In genomic region chr17:82242977-82243647, GRCh38 we compare ENCODE assay signal across 8 cellular contexts. TPM values are rescaled to one million over a fixed set of nuclear protein-coding genes. Genes with fewer than 3 reads are reported as not detected.
DNase-seq lines count a peak whose midpoint lies in the region; ATAC-seq and TF ChIP-seq lines count a peak whose summit lies in the region.

No MANE protein-coding gene starts in this region.

- ATAC-seq in mucosa of descending colon (no peak), HG03135 (IDR thresholded peaks at IDR 0.05; ENCODE audit: unreplicated experiment) (no peak), HG03469 (IDR thresholded peaks at IDR 0.05; ENCODE audit: unreplicated experiment) (no peak)

- H3K4me1 Mint-ChIP-seq in mesothelial cell of epicardium, result peaks cover 6% of the 10 kb centered on the region

- no peaks in the 10 kb centered on the region for H3K27me3 Mint-ChIP-seq in mesothelial cell of epicardium (ENCODE audit: low read depth)

- no peak for TF ChIP-seq CTCF in mucosa of descending colon (IDR thresholded peaks at IDR 0.05)
- no peak for TF ChIP-seq CTCF in mesothelial cell of epicardium (IDR thresholded peaks at IDR 0.05; ENCODE audit: unreplicated experiment)

- H3K79me2 ChIP-seq in ACC112 (ENCODE audit: control insufficient read depth, insufficient read depth, low read length, unreplicated experiment), result peaks cover 13% of the 10 kb centered on the region

- no peak overlapping the region for H3K4me3 ChIP-seq in ACC112 (ENCODE audit: low read depth, low read length)
- no peak overlapping the region for H3K4me3 ChIP-seq in mucosa of descending colon

- no peaks in the 10 kb centered on the region for H3K9me3 Mint-ChIP-seq in mesothelial cell of epicardium

- peak overlapping the region; percentile 64; the same call in 1 of the 2 replicates for H3K27ac ChIP-seq in ACC112 (ENCODE audit: low read depth, low read length)

- H3K27ac Mint-ChIP-seq in mesothelial cell of epicardium, result no peak overlapping the region

- intact Hi-C loops in mucosa of descending colon (cut with DNase I, micrococcal nuclease), result no loop called here

- H3K9me3 ChIP-seq in mucosa of descending colon, result no peaks in the 10 kb centered on the region

- H3K4me1 ChIP-seq in ACC112 (ENCODE audit: control insufficient read depth, insufficient read depth, low read length, unreplicated experiment) (peaks cover 70% of the 10 kb centered on the region), mucosa of descending colon (ENCODE audit: low read depth) (peaks cover 49% of the 10 kb centered on the region)

- H3K27me3 ChIP-seq in ACC112 (ENCODE audit: insufficient read depth, low read length), result no peaks in the 10 kb centered on the region

- no peak overlapping the region for H3K4me3 Mint-ChIP-seq in mesothelial cell of epicardium

- H3K36me3 Mint-ChIP-seq in mesothelial cell of epicardium, result peaks cover 21% of the 10 kb centered on the region

- H2AFZ ChIP-seq in ACC112 (ENCODE audit: low read length, unreplicated experiment), result no peak overlapping the region

- DNase-seq in NCI-H2171 treated with DMSO at 0.1 percent for 48 hours (lab: John Stamatoyannopoulos, UW) (peak; percentile 59), dedifferentiated amniotic fluid mesenchymal stem cell (ENCODE audit: extremely low spot score) (peak; percentile 55), mucosa of descending colon (peak; percentile 61 to 71 (median 71)), NCI-H2107 (lab: John Stamatoyannopoulos, UW) (no peak), mesothelial cell of epicardium (ENCODE audit: low spot score in 2 of 2, unreplicated experiment in 2 of 2) (no peak)

- peaks cover 45% of the 10 kb centered on the region for H3K36me3 ChIP-seq in ACC112 (ENCODE audit: insufficient read depth, low read length)
- H3K36me3 ChIP-seq in mucosa of descending colon (ENCODE audit: low read depth), result peaks cover 7% of the 10 kb centered on the region

RNA-seq across cellular contexts. Expression of gene SLC16A3, which starts 14.3 kb away (rescaled TPM):
- 100 to 1,000 TPM in 2 of 3 donors, 10 to 100 TPM in 1; 41.0 to 150 (median 104) TPM for total RNA-seq in mucosa of descending colon
- 62.0 to 68.8 TPM (median 67.3 TPM) in 3 replicates for total RNA-seq in mesothelial cell of epicardium

RNA-seq across cellular contexts. Expression of gene CSNK1D, which starts 30.4 kb away (rescaled TPM):
- total RNA-seq in mucosa of descending colon (100 to 1,000 TPM; 177 to 221 (median 189) TPM), mesothelial cell of epicardium (202 to 212 TPM (median 204 TPM) in 3 replicates)

RNA-seq across cellular contexts. Expression of gene CCDC57, which starts 30.5 kb away (rescaled TPM):
- total RNA-seq in mucosa of descending colon (10 to 100 TPM; 41.3 to 46.3 (median 45.4) TPM), mesothelial cell of epicardium (90.4 to 92.1 TPM (median 91.5 TPM) in 3 replicates)

Comparison
In these comparisons a context has a peak if more than half of its experiments do, and no peak if none do; other contexts are left out.
1. DNase-seq: peak in NCI-H2171 treated with DMSO at 0.1 percent for 48 hours (single experiment), dedifferentiated amniotic fluid mesenchymal stem cell (single experiment) and mucosa of descending colon (3 of 3); none in NCI-H2107 (single experiment) and mesothelial cell of epicardium (0 of 2).